Comparison of ENCODE assay signal across 31 cellular contexts in genomic region chr3:159026510-159026909, GRCh38. TPM values are rescaled to one million over a fixed set of nuclear protein-coding genes. Genes with fewer than 3 reads are reported as not detected.
"Had no signal": no experiment of that assay in that cellular context is flagged by ENCODE, and none has a peak within 500 bp of the region (broad histone marks: within the 10 kb centered on the region; RNA-seq: fewer than 3 reads in every experiment).

No MANE protein-coding gene starts in this region.

- H3K9me3 ChIP-seq: pancreas, uterus had no signal

- ATAC-seq: left colon; left lung; lower lobe of right lung; mucosa of descending colon; naive thymus-derived CD4-positive, alpha-beta T cell; natural killer cell treated with Interleukin-12 subunit alpha and Interleukin-12 subunit beta and Interleukin-15 and Interleukin-18, amount 100 ng/mL, for 72 hours; pancreas; right cardiac atrium; sciatic nerve; stimulated activated effector memory CD8-positive, alpha-beta T cell treated with anti-CD3 and anti-CD28 coated beads, Interleukin-12 subunit alpha, Interleukin-12 subunit beta, amount 100 ng/mL, for 72 hours had no signal

- H3K4me3 ChIP-seq: left lung, lower lobe of right lung, mucosa of descending colon, pancreas, prostate gland, skin epidermis, suprapubic skin, thoracic aorta, tibial nerve, uterus had no signal

- DNase-seq: hypothalamus; immature natural killer cell; kidney; left colon; left lung; lower lobe of right lung; midbrain; mucosa of descending colon; naive thymus-derived CD4-positive, alpha-beta T cell; nucleus accumbens; pancreas; posterior cingulate gyrus; retina; right cardiac atrium; stimulated activated CD4-positive, alpha-beta T cell treated with anti-CD3 and anti-CD28 coated beads, Interleukin-12 subunit alpha, Interleukin-12 subunit beta, amount 100 ng/mL, for 4 hours; stimulated activated CD4-positive, alpha-beta T cell treated with anti-CD3 and anti-CD28 coated beads, Interleukin-4, amount 100 ng/mL, for 24 hours; stimulated activated naive CD4-positive, alpha-beta T cell; uterus had no signal

- H3K4me1 ChIP-seq: left lung, lower lobe of right lung, pancreas, prostate gland, suprapubic skin, tibial nerve, uterus had no signal

- H3K27ac ChIP-seq: left lung, lower lobe of right lung, pancreas, prostate gland, skin epidermis, suprapubic skin, thoracic aorta, tibial nerve, uterus had no signal

- H3K27me3 ChIP-seq: left lung, pancreas, suprapubic skin, tibial nerve, uterus had no signal

- H3K36me3 ChIP-seq: left lung, lower lobe of right lung, pancreas, prostate gland, suprapubic skin, thoracic aorta, tibial nerve, uterus had no signal

RNA-seq across cellular contexts. Expression of gene IQCJ, which starts 42.6 kb away (rescaled TPM):
- total RNA-seq: kidney; left colon; left lung; liver; lower lobe of right lung; mesenteric fat pad; naive thymus-derived CD4-positive, alpha-beta T cell; natural killer cell treated with Interleukin-12 subunit alpha and Interleukin-12 subunit beta and Interleukin-15 and Interleukin-18, amount 100 ng/mL, for 72 hours; osteoblast; pancreas; prostate gland; subcutaneous adipose tissue; suprapubic skin; thoracic aorta; tibial nerve; ureter had no signal
- polyA plus RNA-seq: immature natural killer cell; liver; naive thymus-derived CD4-positive, alpha-beta T cell; pancreas had no signal
